Comparison of ENCODE assay signal across 24 cellular contexts in genomic region chr9:136939431-136939995, GRCh38. TPM values are rescaled to one million over a fixed set of nuclear protein-coding genes. Genes with fewer than 3 reads are reported as not detected.
DNase-seq lines count a peak whose midpoint lies in the region; ATAC-seq and TF ChIP-seq lines count a peak whose summit lies in the region.
"Had no signal": no experiment of that assay in that cellular context is flagged by ENCODE, and none has a peak within 500 bp of the region (broad histone marks: within the 10 kb centered on the region; RNA-seq: fewer than 3 reads in every experiment).

No MANE protein-coding gene starts in this region.

- H3K27ac ChIP-seq in caudate nucleus (ENCODE audit: low read depth, low read length) (peak overlapping the region; percentile 84), mesenchymal stem cell (ENCODE audit: low read length, poor library complexity, severe bottlenecking) (no peak overlapping the region), tibial artery (peak overlapping the region; percentile 67 to 71), WERI-Rb-1 (no peak overlapping the region)
- H3K27ac ChIP-seq: colonic mucosa, foreskin keratinocyte, suprapubic skin had no signal

- H2BK5ac ChIP-seq in mesenchymal stem cell (ENCODE audit: low read depth, low read length, poor library complexity, severe bottlenecking), result no peak overlapping the region

- no peak overlapping the region for H3K4ac ChIP-seq in mesenchymal stem cell (ENCODE audit: low read depth in 1 of 2, low read length in 2 of 2)

- H3K9ac ChIP-seq in mesenchymal stem cell (ENCODE audit: low read length), result no peak overlapping the region

- WGBS in mesenchymal stem cell, result 97% methylated on average over 28 of the region's 28 CpGs

- H3K4me1 ChIP-seq in mesenchymal stem cell (ENCODE audit: control insufficient read depth, insufficient read depth, low read depth, low read length) (peaks cover 19% of the 10 kb centered on the region), tibial artery (peaks cover 0 to 34% (median 27%) of the 10 kb centered on the region in 4 donors)
- H3K4me1 ChIP-seq: foreskin keratinocyte had no signal

- peak overlapping the region; percentile 32 to 85 for H3K27ac Mint-ChIP-seq in activated naive CD4-positive, alpha-beta T cell treated with anti-CD3 and anti-CD28 coated beads, Interleukin-2, amount 50 U/mL, for 72 hours
- H3K27ac Mint-ChIP-seq: CD4-positive, CD25-positive, alpha-beta regulatory T cell had no signal

- peaks cover 35% of the 10 kb centered on the region for H3K79me1 ChIP-seq in mesenchymal stem cell (replicated peaks; ENCODE audit: low read length, poor library complexity, severe bottlenecking)

- H3K4me3 ChIP-seq in mesenchymal stem cell (ENCODE audit: insufficient read depth in 1 of 2, low read depth in 1 of 2, low read length in 2 of 2), result no peak overlapping the region
- H3K4me3 ChIP-seq in tibial artery, result no peak overlapping the region
- H3K4me3 ChIP-seq in WERI-Rb-1 (ENCODE audit: low read depth, low read length), result no peak overlapping the region
- H3K4me3 ChIP-seq: colonic mucosa, suprapubic skin had no signal

- H2BK12ac ChIP-seq in mesenchymal stem cell (ENCODE audit: low read length in 2 of 2), result peak overlapping the region in 1 of 2 experiments; percentile 23

- no peak overlapping the region for H3K4me2 ChIP-seq in mesenchymal stem cell (ENCODE audit: low read length, poor library complexity, severe bottlenecking)

- no peaks in the 10 kb centered on the region for H3K9me3 Mint-ChIP-seq in activated naive CD4-positive, alpha-beta T cell treated with anti-CD3 and anti-CD28 coated beads, Interleukin-2, amount 50 U/mL, for 72 hours

- no peaks in the 10 kb centered on the region for H3K9me3 ChIP-seq in mesenchymal stem cell (ENCODE audit: control insufficient read depth, low read length)
- no peaks in the 10 kb centered on the region for H3K9me3 ChIP-seq in tibial artery
- H3K9me3 ChIP-seq in WERI-Rb-1 (ENCODE audit: severe bottlenecking), result no peaks in the 10 kb centered on the region
- H3K9me3 ChIP-seq: colonic mucosa, suprapubic skin had no signal

- no peak overlapping the region for H2AK5ac ChIP-seq in mesenchymal stem cell (ENCODE audit: low read length, severe bottlenecking)

- DNase-seq in activated naive CD4-positive, alpha-beta T cell treated with anti-CD3 and anti-CD28 coated beads, Interleukin-2, amount 50 U/mL, for 72 hours (ENCODE audit: low spot score in 2 of 2), result no peak
- DNase-seq in activated naive CD4-positive, alpha-beta T cell treated with anti-CD3 and anti-CD28 coated beads, Interleukin-2, amount 50 U/mL, for 16 hours, result no peak
- no peak for DNase-seq in caudate nucleus (lab: John Stamatoyannopoulos, UW)
- no peak for DNase-seq in mesenchymal stem cell
- DNase-seq in tibial artery, result no peak
- DNase-seq in T-helper 2 cell, result no peak
- no peak for DNase-seq in WERI-Rb-1
- DNase-seq: activated CD8-positive, alpha-beta memory T cell treated with anti-CD3 and anti-CD28 coated beads, Interleukin-2, amount 10 ng/mL, durations not matched to agents 7 days and 5 days; activated effector memory CD4-positive, alpha-beta T cell treated with anti-CD3 and anti-CD28 coated beads, Interleukin-2, amount 50 U/mL, for 16 hours; CD4-positive, CD25-positive, alpha-beta regulatory T cell; colonic mucosa; foreskin keratinocyte; MM.1S; NCI-H146; NCI-H774; small intestine; stimulated activated CD4-positive, alpha-beta T cell treated with anti-CD3 and anti-CD28 coated beads, Interleukin-4, amount 100 ng/mL, for 4 hours had no signal

- H3K36me3 Mint-ChIP-seq in activated naive CD4-positive, alpha-beta T cell treated with anti-CD3 and anti-CD28 coated beads, Interleukin-2, amount 50 U/mL, for 72 hours, result peaks cover 11 to 14% of the 10 kb centered on the region in 2 donors

- intact Hi-C loops in tibial artery (cut with DNase I; ENCODE audit: low total_unique reads), result no loop called here

- no peak overlapping the region for H3K23ac ChIP-seq in mesenchymal stem cell (ENCODE audit: low read length in 2 of 2)

- H2BK15ac ChIP-seq in mesenchymal stem cell (ENCODE audit: low read depth, poor library complexity, severe bottlenecking), result no peak overlapping the region

- H3K27me3 ChIP-seq in mesenchymal stem cell (ENCODE audit: control insufficient read depth in 1 of 2, insufficient read depth in 1 of 2, low read length in 2 of 2) (no peaks in the 10 kb centered on the region), tibial artery (no peaks in the 10 kb centered on the region), WERI-Rb-1 (ENCODE audit: insufficient read depth, low read depth, severe bottlenecking) (no peaks in the 10 kb centered on the region)
- H3K27me3 ChIP-seq: colonic mucosa, foreskin keratinocyte, suprapubic skin had no signal

- no peak for TF ChIP-seq CTCF in tibial artery (IDR thresholded peaks at IDR 0.05)
- TF ChIP-seq CTCF in WERI-Rb-1 (IDR thresholded peaks at IDR 0.05; ENCODE audit: low read depth, low read length), result no peak

- peak overlapping the region; percentile 19 for H4K8ac ChIP-seq in mesenchymal stem cell (ENCODE audit: low read length)

- H3K14ac ChIP-seq in mesenchymal stem cell (ENCODE audit: low read length in 2 of 2), result no peak overlapping the region

- no peak overlapping the region for H3K18ac ChIP-seq in mesenchymal stem cell (ENCODE audit: low read depth in 1 of 2, low read length in 2 of 2)

- no peak overlapping the region for H4K91ac ChIP-seq in mesenchymal stem cell (ENCODE audit: low read length)

- no peak overlapping the region for H2BK120ac ChIP-seq in mesenchymal stem cell (ENCODE audit: low read depth, low read length)

- no peak overlapping the region for H2AFZ ChIP-seq in mesenchymal stem cell (ENCODE audit: low read depth, low read length)

- no peak for ATAC-seq in activated naive CD4-positive, alpha-beta T cell treated with anti-CD3 and anti-CD28 coated beads, Interleukin-2, amount 50 U/mL, for 72 hours
- no peak for ATAC-seq in GM19397 (IDR thresholded peaks at IDR 0.05; ENCODE audit: unreplicated experiment)
- ATAC-seq: activated CD4-positive, CD25-positive, alpha-beta regulatory T cell treated with anti-CD3 and anti-CD28 coated beads, Interleukin-2, amount 50 U/mL, for 24 hours; activated CD8-positive, alpha-beta memory T cell treated with anti-CD3 and anti-CD28 coated beads, Interleukin-2, amount 10 ng/mL, durations not matched to agents 7 days and 5 days; foreskin keratinocyte; left colon had no signal

- H3K36me3 ChIP-seq in mesenchymal stem cell (ENCODE audit: control insufficient read depth in 1 of 2, insufficient read depth in 2 of 2, low read depth in 1 of 2, low read length in 2 of 2) (peaks cover 41 to 59% of the 10 kb centered on the region in 2 experiments), tibial artery (peaks cover 36 to 62% (median 45%) of the 10 kb centered on the region in 3 donors), WERI-Rb-1 (peaks cover 37% of the 10 kb centered on the region)

RNA-seq across cellular contexts. Expression of gene FBXW5, which starts 5.0 kb away (rescaled TPM):
- 100 to 1,000 TPM in 1 of 2 donors, 10 to 100 TPM in 1; 66.9 to 107 TPM for total RNA-seq in activated naive CD4-positive, alpha-beta T cell treated with anti-CD3 and anti-CD28 coated beads, Interleukin-2, amount 50 U/mL, for 72 hours
- polyA plus RNA-seq in mesenchymal stem cell (2013, experiment 1 of 2), result 58.2 TPM
- 59.5 TPM for polyA plus RNA-seq in mesenchymal stem cell (2013, experiment 2 of 2)

RNA-seq across cellular contexts. Expression of gene C8G, which starts 5.5 kb away (rescaled TPM):
- 1 to 10 TPM; 1.5 to 2.5 TPM for total RNA-seq in activated naive CD4-positive, alpha-beta T cell treated with anti-CD3 and anti-CD28 coated beads, Interleukin-2, amount 50 U/mL, for 72 hours
- polyA plus RNA-seq in mesenchymal stem cell (2013, experiment 1 of 2), result 0.55 TPM
- 0.55 TPM for polyA plus RNA-seq in mesenchymal stem cell (2013, experiment 2 of 2)
- total RNA-seq: H4, osteoblast had no signal

RNA-seq across cellular contexts. Expression of gene LCN12, which starts 12.6 kb away (rescaled TPM):
- 1 to 10 TPM in 1 of 2 donors, under 1 TPM in 1; 0.64 to 2.0 TPM for total RNA-seq in activated naive CD4-positive, alpha-beta T cell treated with anti-CD3 and anti-CD28 coated beads, Interleukin-2, amount 50 U/mL, for 72 hours
- polyA plus RNA-seq in mesenchymal stem cell (2013, experiment 1 of 2), result 0.07 TPM
- 0.07 TPM for polyA plus RNA-seq in mesenchymal stem cell (2013, experiment 2 of 2)
- total RNA-seq: foreskin keratinocyte, H4, osteoblast had no signal
- polyA plus RNA-seq: CD4-positive, CD25-positive, alpha-beta regulatory T cell had no signal

RNA-seq across cellular contexts. Expression of gene PTGDS, which starts 37.8 kb away (rescaled TPM):
- total RNA-seq in activated naive CD4-positive, alpha-beta T cell treated with anti-CD3 and anti-CD28 coated beads, Interleukin-2, amount 50 U/mL, for 72 hours, result not detected
- polyA plus RNA-seq in mesenchymal stem cell (2013, experiment 1 of 2), result 172 TPM
- 175 TPM for polyA plus RNA-seq in mesenchymal stem cell (2013, experiment 2 of 2)
- total RNA-seq: endothelial cell of umbilical vein, foreskin keratinocyte, H4 had no signal
- polyA plus RNA-seq: endothelial cell of umbilical vein, foreskin keratinocyte had no signal

RNA-seq across cellular contexts. Expression of gene LCNL1, which starts 43.3 kb away (rescaled TPM):
- total RNA-seq in activated naive CD4-positive, alpha-beta T cell treated with anti-CD3 and anti-CD28 coated beads, Interleukin-2, amount 50 U/mL, for 72 hours, result not detected
- polyA plus RNA-seq in mesenchymal stem cell (2013, experiment 1 of 2), result 4.3 TPM
- polyA plus RNA-seq in mesenchymal stem cell (2013, experiment 2 of 2), result 4.1 TPM
- total RNA-seq: CD4-positive, CD25-positive, alpha-beta regulatory T cell; colonic mucosa; endothelial cell of umbilical vein; foreskin keratinocyte; H4 had no signal
- polyA plus RNA-seq: CD4-positive, CD25-positive, alpha-beta regulatory T cell; endothelial cell of umbilical vein; foreskin keratinocyte had no signal

Comparison
In these comparisons a context has a peak if more than half of its experiments do, and no peak if none do; other contexts are left out.
1. H3K27ac ChIP-seq: peak in caudate nucleus (single experiment) and tibial artery (2 of 2); none in mesenchymal stem cell (single experiment) and WERI-Rb-1 (single experiment).